ENCODE assay signal across 1 cellular context in the genomic region with DNA sequence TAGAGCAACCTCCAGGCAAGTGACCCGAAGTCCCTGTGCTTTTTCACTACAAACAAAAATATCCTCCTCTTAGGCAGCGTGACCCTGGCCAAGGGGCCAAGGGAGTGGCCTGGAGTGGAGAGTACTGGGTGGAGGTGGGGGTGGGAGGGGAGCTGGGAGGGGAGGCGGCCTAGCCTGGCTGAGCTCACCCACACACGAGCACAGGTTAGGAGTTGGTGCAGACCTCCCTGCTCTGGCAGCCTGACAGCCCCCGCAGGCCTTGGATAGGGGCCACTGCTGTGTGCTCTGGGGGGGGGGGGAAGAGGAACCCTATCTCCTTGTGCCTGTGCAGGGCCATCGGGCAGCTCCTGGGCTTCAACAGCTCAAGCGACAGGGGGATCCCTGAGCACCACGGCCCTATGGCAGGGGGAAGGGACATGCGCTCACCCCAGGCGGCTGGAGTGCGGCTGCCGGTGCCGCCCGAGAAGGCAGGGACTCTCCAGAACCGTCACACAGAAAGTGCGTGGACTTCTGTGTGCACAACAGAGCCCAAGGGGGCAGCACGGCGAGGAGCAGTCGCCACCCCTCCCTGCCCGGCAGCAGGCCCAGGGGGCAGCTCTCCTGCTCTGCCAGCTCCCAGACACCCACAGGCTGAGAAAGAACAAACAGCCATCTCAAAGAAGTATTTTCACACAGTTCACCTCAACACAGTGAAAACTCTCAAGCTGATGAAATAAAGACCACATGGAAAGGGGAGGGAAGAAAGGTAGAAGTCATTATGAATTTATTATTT.
TF ChIP-seq lines count a peak whose summit lies in the region.

No MANE protein-coding gene starts in this region.

TF ChIP-seq in HepG2, 621 proteins besides CTCF, POLR2A, EP300 and RAD21 (continued from another document):
- 0 out of 2 replicates have a peak, but pooled peaks have one; percentile 44 for TF ChIP-seq ZNF225 (CRISPR knock-in tag; IDR thresholded peaks at IDR 0.05)
- TF ChIP-seq, protein P1, sequence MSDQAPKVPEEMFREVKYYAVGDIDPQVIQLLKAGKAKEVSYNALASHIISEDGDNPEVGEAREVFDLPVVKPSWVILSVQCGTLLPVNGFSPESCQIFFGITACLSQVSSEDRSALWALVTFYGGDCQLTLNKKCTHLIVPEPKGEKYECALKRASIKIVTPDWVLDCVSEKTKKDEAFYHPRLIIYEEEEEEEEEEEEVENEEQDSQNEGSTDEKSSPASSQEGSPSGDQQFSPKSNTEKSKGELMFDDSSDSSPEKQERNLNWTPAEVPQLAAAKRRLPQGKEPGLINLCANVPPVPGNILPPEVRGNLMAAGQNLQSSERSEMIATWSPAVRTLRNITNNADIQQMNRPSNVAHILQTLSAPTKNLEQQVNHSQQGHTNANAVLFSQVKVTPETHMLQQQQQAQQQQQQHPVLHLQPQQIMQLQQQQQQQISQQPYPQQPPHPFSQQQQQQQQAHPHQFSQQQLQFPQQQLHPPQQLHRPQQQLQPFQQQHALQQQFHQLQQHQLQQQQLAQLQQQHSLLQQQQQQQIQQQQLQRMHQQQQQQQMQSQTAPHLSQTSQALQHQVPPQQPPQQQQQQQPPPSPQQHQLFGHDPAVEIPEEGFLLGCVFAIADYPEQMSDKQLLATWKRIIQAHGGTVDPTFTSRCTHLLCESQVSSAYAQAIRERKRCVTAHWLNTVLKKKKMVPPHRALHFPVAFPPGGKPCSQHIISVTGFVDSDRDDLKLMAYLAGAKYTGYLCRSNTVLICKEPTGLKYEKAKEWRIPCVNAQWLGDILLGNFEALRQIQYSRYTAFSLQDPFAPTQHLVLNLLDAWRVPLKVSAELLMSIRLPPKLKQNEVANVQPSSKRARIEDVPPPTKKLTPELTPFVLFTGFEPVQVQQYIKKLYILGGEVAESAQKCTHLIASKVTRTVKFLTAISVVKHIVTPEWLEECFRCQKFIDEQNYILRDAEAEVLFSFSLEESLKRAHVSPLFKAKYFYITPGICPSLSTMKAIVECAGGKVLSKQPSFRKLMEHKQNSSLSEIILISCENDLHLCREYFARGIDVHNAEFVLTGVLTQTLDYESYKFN (CRISPR knock-in tag; conservative IDR thresholded peaks at IDR 0.05), result peak; percentile 27; the same call in 1 of the 2 replicates
- TF ChIP-seq ZBTB21 (CRISPR knock-in tag; IDR thresholded peaks at IDR 0.05), result peak; percentile 16; the same call in 1 of the 2 replicates
- TF ChIP-seq, protein P2, sequence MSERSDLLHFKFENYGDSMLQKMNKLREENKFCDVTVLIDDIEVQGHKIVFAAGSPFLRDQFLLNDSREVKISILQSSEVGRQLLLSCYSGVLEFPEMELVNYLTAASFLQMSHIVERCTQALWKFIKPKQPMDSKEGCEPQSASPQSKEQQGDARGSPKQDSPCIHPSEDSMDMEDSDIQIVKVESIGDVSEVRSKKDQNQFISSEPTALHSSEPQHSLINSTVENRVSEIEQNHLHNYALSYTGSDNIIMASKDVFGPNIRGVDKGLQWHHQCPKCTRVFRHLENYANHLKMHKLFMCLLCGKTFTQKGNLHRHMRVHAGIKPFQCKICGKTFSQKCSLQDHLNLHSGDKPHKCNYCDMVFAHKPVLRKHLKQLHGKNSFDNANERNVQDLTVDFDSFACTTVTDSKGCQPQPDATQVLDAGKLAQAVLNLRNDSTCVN (CRISPR knock-in tag; IDR thresholded peaks at IDR 0.05; ENCODE audit: borderline replicate concordance), result peak; percentile 64
- TF ChIP-seq ZNF773 (CRISPR knock-in tag; IDR thresholded peaks at IDR 0.05; ENCODE audit: borderline replicate concordance), result 0 out of 2 replicates have a peak, but pooled peaks have one; percentile 72
- TF ChIP-seq PRPF4 (IDR thresholded peaks at IDR 0.05; ENCODE audit: low read depth, low read length, poor library complexity, severe bottlenecking), result no peak
- TF ChIP-seq CHCHD3 (CRISPR knock-in tag; IDR thresholded peaks at IDR 0.05), result no peak; the same call in 1 of the 2 replicates
- 0 out of 2 replicates have a peak, but pooled peaks have one; percentile 30 for TF ChIP-seq SMAD9 (CRISPR knock-in tag; IDR thresholded peaks at IDR 0.05)
- no peak for TF ChIP-seq SETDB1 (CRISPR knock-in tag; IDR thresholded peaks at IDR 0.05; ENCODE audit: borderline replicate concordance)
- TF ChIP-seq RFXAP (CRISPR knock-in tag; IDR thresholded peaks at IDR 0.05; ENCODE audit: borderline replicate concordance), result 0 out of 2 replicates have a peak, but pooled peaks have one; percentile 9
- TF ChIP-seq, protein P3, sequence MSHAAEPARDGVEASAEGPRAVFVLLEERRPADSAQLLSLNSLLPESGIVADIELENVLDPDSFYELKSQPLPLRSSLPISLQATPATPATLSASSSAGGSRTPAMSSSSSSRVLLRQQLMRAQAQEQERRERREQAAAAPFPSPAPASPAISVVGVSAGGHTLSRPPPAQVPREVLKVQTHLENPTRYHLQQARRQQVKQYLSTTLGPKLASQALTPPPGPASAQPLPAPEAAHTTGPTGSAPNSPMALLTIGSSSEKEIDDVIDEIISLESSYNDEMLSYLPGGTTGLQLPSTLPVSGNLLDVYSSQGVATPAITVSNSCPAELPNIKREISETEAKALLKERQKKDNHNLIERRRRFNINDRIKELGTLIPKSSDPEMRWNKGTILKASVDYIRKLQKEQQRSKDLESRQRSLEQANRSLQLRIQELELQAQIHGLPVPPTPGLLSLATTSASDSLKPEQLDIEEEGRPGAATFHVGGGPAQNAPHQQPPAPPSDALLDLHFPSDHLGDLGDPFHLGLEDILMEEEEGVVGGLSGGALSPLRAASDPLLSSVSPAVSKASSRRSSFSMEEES (CRISPR knock-in tag; IDR thresholded peaks at IDR 0.05), result no peak
- TF ChIP-seq HNRNPH1 (optimal IDR thresholded peaks at IDR 0.05; ENCODE audit: low read depth, low read length), result peak; percentile 80
- TF ChIP-seq ZNF589 (CRISPR knock-in tag; conservative IDR thresholded peaks at IDR 0.05), result 0 out of 2 replicates have a peak, but pooled peaks have one; percentile 39
- peak; percentile 53; the same call in 1 of the 2 replicates for TF ChIP-seq MIER2 (CRISPR knock-in tag; IDR thresholded peaks at IDR 0.05)
- no peak; the same call in 1 of the 2 replicates for TF ChIP-seq GATA4 (IDR thresholded peaks at IDR 0.05; ENCODE audit: borderline replicate concordance, low read depth)
- TF ChIP-seq ZNF7 (CRISPR knock-in tag; IDR thresholded peaks at IDR 0.05), result no peak
- TF ChIP-seq ZNF282 (IDR thresholded peaks at IDR 0.05; ENCODE audit: partially characterized antibody), result no peak
- TF ChIP-seq ZNF484 (CRISPR knock-in tag; IDR thresholded peaks at IDR 0.05; ENCODE audit: borderline replicate concordance, low read depth), result 0 out of 2 replicates have a peak, but pooled peaks have one; percentile 31
- TF ChIP-seq KLF6 (CRISPR knock-in tag; IDR thresholded peaks at IDR 0.05), result 0 out of 2 replicates have a peak, but pooled peaks have one; percentile 1
- 0 out of 2 replicates have a peak, but pooled peaks have one; percentile 54 for TF ChIP-seq ATF7-NPFF (CRISPR knock-in tag; IDR thresholded peaks at IDR 0.05; ENCODE audit: low read depth)
- peak; percentile 78 for TF ChIP-seq ZSCAN25 (CRISPR knock-in tag; IDR thresholded peaks at IDR 0.05)
- TF ChIP-seq, protein P4, sequence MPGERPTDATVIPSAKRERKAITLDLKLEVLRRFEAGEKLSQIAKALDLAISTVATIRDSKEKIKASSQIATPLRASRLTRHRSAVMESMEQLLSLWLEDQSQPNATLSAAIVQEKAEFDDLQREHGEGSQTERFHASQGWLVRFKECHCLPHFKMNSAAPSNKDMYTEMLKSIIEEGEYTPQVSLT (CRISPR knock-in tag; IDR thresholded peaks at IDR 0.05; ENCODE audit: borderline replicate concordance, low read depth), result no peak
